In the genomic region with DNA sequence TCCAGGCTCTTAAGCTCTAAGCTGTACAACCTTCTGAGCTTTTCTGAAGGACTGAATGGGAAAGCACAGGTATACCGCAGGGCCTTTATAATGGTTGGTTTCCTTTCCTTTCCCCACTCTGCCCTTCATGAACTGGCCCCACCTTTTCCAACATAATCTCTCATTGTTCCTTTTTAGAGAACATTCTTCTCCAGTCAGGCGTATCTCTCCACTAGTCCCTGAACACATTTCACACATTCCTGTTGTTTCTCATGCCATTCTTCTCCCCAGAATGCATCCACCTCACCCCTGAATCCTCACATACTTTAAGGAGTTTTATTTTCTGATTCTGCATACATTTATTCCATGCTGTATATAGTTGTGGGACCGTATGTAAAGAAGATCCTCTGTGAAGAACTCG, we compare ENCODE assay signal across 19 cellular contexts. TPM values are rescaled to one million over a fixed set of nuclear protein-coding genes. Genes with fewer than 3 reads are reported as not detected.
DNase-seq lines count a peak whose midpoint lies in the region; FAIRE-seq and TF ChIP-seq lines count a peak whose summit lies in the region.
"Had no signal": no experiment of that assay in that cellular context is flagged by ENCODE, and none has a peak within 500 bp of the region (broad histone marks: within the 10 kb centered on the region; RNA-seq: fewer than 3 reads in every experiment).

No MANE protein-coding gene starts in this region.

- H3K27me3 ChIP-seq in astrocyte (ENCODE audit: insufficient read depth, low read length) = no peaks in the 10 kb centered on the region
- no peaks in the 10 kb centered on the region for H3K27me3 ChIP-seq in kidney epithelial cell (ENCODE audit: control insufficient read depth, insufficient read depth, low read length)
- H3K27me3 ChIP-seq: BLaER1 treated with 17β-estradiol and CSF1 and Interleukin-3, amounts not matched to agents 10 nM and 100 nM had no signal

- H3K4me1 ChIP-seq in astrocyte (ENCODE audit: insufficient read depth, low read length) = no peaks in the 10 kb centered on the region

- H3K27ac ChIP-seq in astrocyte (ENCODE audit: low read depth, low read length) = no peak overlapping the region
- H3K27ac ChIP-seq: BLaER1 treated with 17β-estradiol and CSF1 and Interleukin-3, amounts not matched to agents 10 nM and 100 nM; PC-9 had no signal

- FAIRE-seq in astrocyte (lab: Jason Lieb, UNC) = no peak
- FAIRE-seq: A204.1, D721Med, K562 had no signal

- no peaks in the 10 kb centered on the region for H3K27me3 Mint-ChIP-seq in astrocyte (ENCODE audit: low read depth, unreplicated experiment)
- H3K27me3 Mint-ChIP-seq: CD8-positive, alpha-beta memory T cell had no signal

- H3K36me3 ChIP-seq in astrocyte (ENCODE audit: insufficient read depth, low read length) (peaks cover 5% of the 10 kb centered on the region), kidney epithelial cell (ENCODE audit: control insufficient read depth, insufficient read depth, low read length) (no peaks in the 10 kb centered on the region)

- peaks cover 7% of the 10 kb centered on the region for H3K4me1 Mint-ChIP-seq in astrocyte (ENCODE audit: low read depth, unreplicated experiment)
- H3K4me1 Mint-ChIP-seq: CD8-positive, alpha-beta memory T cell had no signal

- H3K79me2 ChIP-seq in astrocyte (ENCODE audit: insufficient read depth, low read length) = no peaks in the 10 kb centered on the region

- TF ChIP-seq CTCF in astrocyte (IDR thresholded peaks at IDR 0.05; ENCODE audit: insufficient read depth, low read depth, low read length) (no peak), kidney epithelial cell (IDR thresholded peaks at IDR 0.05; ENCODE audit: insufficient read depth, low read length, poor library complexity, severe bottlenecking) (no peak)

- H3K9me3 ChIP-seq in astrocyte (ENCODE audit: insufficient read depth, low read depth, low read length) = no peaks in the 10 kb centered on the region

- DNase-seq in Caki2 (ENCODE audit: low read depth) (peak; percentile 42), astrocyte (ENCODE audit: low read depth) (peak; percentile 36), kidney epithelial cell (ENCODE audit: low read depth) (peak; percentile 51), renal cortical epithelial cell (ENCODE audit: low read depth) (peak; percentile 94), NCI-H2107 (lab: John Stamatoyannopoulos, UW) (no peak), NCI-H2107 treated with DMSO at 0.1 percent for 48 hours (lab: John Stamatoyannopoulos, UW; ENCODE audit: unreplicated experiment) (no peak), NCI-H1694 treated with DMSO at 0.1 percent for 48 hours (lab: John Stamatoyannopoulos, UW) (no peak), cerebellar nuclear complex (lab: John Stamatoyannopoulos, UW) (no peak)
- DNase-seq: CD8-positive, alpha-beta memory T cell; GOT3; NCI-H1105; NCI-H2081 treated with DMSO at 0.1 percent for 48 hours; NCI-H2227 treated with DMSO at 0.1 percent for 48 hours; NCI-H524; PC-9 had no signal

- H3K4me3 Mint-ChIP-seq in astrocyte (ENCODE audit: unreplicated experiment) = no peak overlapping the region
- H3K4me3 Mint-ChIP-seq: CD8-positive, alpha-beta memory T cell had no signal

- H3K27ac Mint-ChIP-seq in astrocyte (ENCODE audit: unreplicated experiment) = no peak overlapping the region

- no peaks in the 10 kb centered on the region for H3K9me3 Mint-ChIP-seq in astrocyte (ENCODE audit: unreplicated experiment)
- H3K9me3 Mint-ChIP-seq: CD8-positive, alpha-beta memory T cell had no signal

- H3K9ac ChIP-seq in astrocyte (ENCODE audit: low read length) = no peak overlapping the region
- H3K9ac ChIP-seq: BLaER1 treated with 17β-estradiol and CSF1 and Interleukin-3, amounts not matched to agents 10 nM and 100 nM had no signal

- in situ Hi-C loops in Caki2 (cut with HindIII; ENCODE audit: low pct_unique_long_range_greater_than_20kb, low sequenced_read_pairs) = no loop called here

- H3K4me2 ChIP-seq in astrocyte (ENCODE audit: low read length) = no peak overlapping the region
- H3K4me2 ChIP-seq: BLaER1 treated with 17β-estradiol and CSF1 and Interleukin-3, amounts not matched to agents 10 nM and 100 nM; PC-9 had no signal

- no peaks in the 10 kb centered on the region for H4K20me1 ChIP-seq in astrocyte (ENCODE audit: insufficient read depth, low read length)
- H4K20me1 ChIP-seq: BLaER1 treated with 17β-estradiol and CSF1 and Interleukin-3, amounts not matched to agents 10 nM and 100 nM had no signal

- peaks cover 33% of the 10 kb centered on the region for H3K36me3 Mint-ChIP-seq in astrocyte (ENCODE audit: low read depth, unreplicated experiment)

- H3K4me3 ChIP-seq in astrocyte (ENCODE audit: insufficient read depth, low read depth, low read length) = no peak overlapping the region
- no peak overlapping the region for H3K4me3 ChIP-seq in kidney epithelial cell (ENCODE audit: low read depth, low read length)
- H3K4me3 ChIP-seq: BLaER1 treated with 17β-estradiol and CSF1 and Interleukin-3, amounts not matched to agents 10 nM and 100 nM; K562; PC-9 had no signal

- H2AFZ ChIP-seq in astrocyte (ENCODE audit: low read depth, low read length) = no peak overlapping the region
- H2AFZ ChIP-seq: PC-9 had no signal

RNA-seq across cellular contexts. Expression of a gene that starts 41.3 kb away (rescaled TPM):
- total RNA-seq in Caki2 (2014; rRNA removed; shearing (Covaris generic); ENCODE audit: low replicate concordance) = 57.6 and 70.7 TPM in 2 replicates
- total RNA-seq in astrocyte (36.9 and 48.7 TPM in 2 replicates), kidney epithelial cell (36.2 and 47.7 TPM in 2 replicates), renal cortical epithelial cell (99.7 and 152 TPM in 2 replicates)

Comparison
In these comparisons a context has a peak if more than half of its experiments do, and no peak if none do; other contexts are left out.
1. DNase-seq: peak in Caki2 (single experiment), astrocyte (single experiment), kidney epithelial cell (single experiment) and renal cortical epithelial cell (single experiment); none in NCI-H2107 (single experiment), NCI-H2107 treated with DMSO at 0.1 percent for 48 hours (single experiment), NCI-H1694 treated with DMSO at 0.1 percent for 48 hours (single experiment) and cerebellar nuclear complex (0 of 2).